ENCODE assay signal across 1 cellular context in genomic region chr11:64240467-64241174, GRCh38.
TF ChIP-seq lines count a peak whose summit lies in the region.

FKBP2 (plus strand) TSS chr11:64241095; CDS start chr11:64242388, 1,293 bp downstream.

TF ChIP-seq in HEK293, 187 proteins besides CTCF, POLR2A, EP300 and RAD21 (continued from another document and continues in another):
- peak; percentile 40; the same call in 1 of the 2 replicates for TF ChIP-seq FEZF1 (tag by site-specific recombination; IDR thresholded peaks at IDR 0.05)
- no peak; the same call in 1 of the 2 replicates for TF ChIP-seq PRDM10 (tag by site-specific recombination; IDR thresholded peaks at IDR 0.05)
- TF ChIP-seq ZNF366 (tag by site-specific recombination; conservative IDR thresholded peaks at IDR 0.05) = no peak
- TF ChIP-seq ZNF239 (tag by site-specific recombination; IDR thresholded peaks at IDR 0.05) = no peak
- TF ChIP-seq HIC1 (tag by site-specific recombination; IDR thresholded peaks at IDR 0.05) = peak; percentile 95
- no peak for TF ChIP-seq ZNF449 (tag by site-specific recombination; IDR thresholded peaks at IDR 0.05)
- peak; percentile 66; the same call in 1 of the 2 replicates for TF ChIP-seq ZXDB (tag by site-specific recombination; IDR thresholded peaks at IDR 0.05)
- TF ChIP-seq ELK4 (IDR thresholded peaks at IDR 0.05; ENCODE audit: borderline replicate concordance, low read depth, low read length) = no peak; the same call in 1 of the 2 replicates
- peak; percentile 34; the same call in 1 of the 2 replicates for TF ChIP-seq KLF9 (tag by site-specific recombination; IDR thresholded peaks at IDR 0.05; ENCODE audit: low read depth)
- TF ChIP-seq SP3 (tag by site-specific recombination; IDR thresholded peaks at IDR 0.05) = no peak
- TF ChIP-seq ZBTB48 (tag by site-specific recombination; IDR thresholded peaks at IDR 0.05) = no peak
- TF ChIP-seq ZNF514 (tag by site-specific recombination; IDR thresholded peaks at IDR 0.05) = no peak
- no peak for TF ChIP-seq ZSCAN23 (tag by site-specific recombination; IDR thresholded peaks at IDR 0.05)
- no peak for TF ChIP-seq ZNF302 (tag by site-specific recombination; IDR thresholded peaks at IDR 0.05; ENCODE audit: low read depth)
- TF ChIP-seq ZBTB21 (tag by site-specific recombination; IDR thresholded peaks at IDR 0.05) = 0 out of 2 replicates have a peak, but pooled peaks have one; percentile 58
- 0 out of 2 replicates have a peak, but pooled peaks have one; percentile 10 for TF ChIP-seq ZNF843 (tag by site-specific recombination; IDR thresholded peaks at IDR 0.05)
- no peak for TF ChIP-seq ZNF777 (tag by site-specific recombination; IDR thresholded peaks at IDR 0.05; ENCODE audit: borderline replicate concordance)
- no peak for TF ChIP-seq ZNF280C (tag by site-specific recombination; IDR thresholded peaks at IDR 0.05)
- no peak for TF ChIP-seq ZSCAN5A (tag by site-specific recombination; IDR thresholded peaks at IDR 0.05)
- no peak for TF ChIP-seq ZNF175 (tag by site-specific recombination; IDR thresholded peaks at IDR 0.05)
- TF ChIP-seq ZNF623 (tag by site-specific recombination; IDR thresholded peaks at IDR 0.05) = no peak
- TF ChIP-seq ZNF423 (tag by site-specific recombination; IDR thresholded peaks at IDR 0.05) = no peak
- 0 out of 2 replicates have a peak, but pooled peaks have one; percentile 11 for TF ChIP-seq KLF17 (tag by site-specific recombination; IDR thresholded peaks at IDR 0.05)
- no peak for TF ChIP-seq KLF8 (tag by site-specific recombination; IDR thresholded peaks at IDR 0.05)
- no peak for TF ChIP-seq ZNF223 (tag by site-specific recombination; IDR thresholded peaks at IDR 0.05)
- peak; percentile 18; the same call in 1 of the 2 replicates for TF ChIP-seq BCL11B (tag by site-specific recombination; IDR thresholded peaks at IDR 0.05; ENCODE audit: low read depth)
- TF ChIP-seq ZSCAN4 (tag by site-specific recombination; IDR thresholded peaks at IDR 0.05) = no peak
- TF ChIP-seq ZNF140 (tag by site-specific recombination; IDR thresholded peaks at IDR 0.05) = no peak
- no peak for TF ChIP-seq ZNF501 (tag by site-specific recombination; IDR thresholded peaks at IDR 0.05)
- no peak for TF ChIP-seq ZFP41 (tag by site-specific recombination; IDR thresholded peaks at IDR 0.05; ENCODE audit: borderline replicate concordance)
- no peak for TF ChIP-seq IKZF3 (tag by site-specific recombination; IDR thresholded peaks at IDR 0.05)
- no peak for TF ChIP-seq ZNF654 (tag by site-specific recombination; IDR thresholded peaks at IDR 0.05; ENCODE audit: low read depth)
- TF ChIP-seq PRDM4 (tag by site-specific recombination; IDR thresholded peaks at IDR 0.05) = no peak
- TF ChIP-seq ZNF513 (tag by site-specific recombination; IDR thresholded peaks at IDR 0.05) = no peak
- no peak for TF ChIP-seq ZNF394 (tag by site-specific recombination; IDR thresholded peaks at IDR 0.05; ENCODE audit: borderline replicate concordance)
- no peak for TF ChIP-seq ZNF600 (tag by site-specific recombination; IDR thresholded peaks at IDR 0.05)
- TF ChIP-seq ZBTB49 (tag by site-specific recombination; IDR thresholded peaks at IDR 0.05; ENCODE audit: low read depth) = no peak
